ENCODE assay signal across 1 cellular context in genomic region chr16:23452572-23453337, GRCh38.
TF ChIP-seq lines count a peak whose summit lies in the region.

COG7 (minus strand) TSS chr16:23453189; CDS start chr16:23452994, 195 bp downstream.

TF ChIP-seq in K562, 482 proteins besides CTCF, POLR2A, EP300 and RAD21 (continued from another document and continues in another):
- TF ChIP-seq RREB1 (CRISPR knock-in tag; IDR thresholded peaks at IDR 0.05), result no peak
- TF ChIP-seq SRSF3 (IDR thresholded peaks at IDR 0.05; ENCODE audit: insufficient read depth, low read length), result no peak
- TF ChIP-seq ZBTB43 (CRISPR knock-in tag; IDR thresholded peaks at IDR 0.05), result no peak
- TF ChIP-seq ZNF592 (IDR thresholded peaks at IDR 0.05), result no peak
- peak; percentile 72 for TF ChIP-seq C11orf30 (IDR thresholded peaks at IDR 0.05; ENCODE audit: low read depth)
- no peak for TF ChIP-seq SNRNP70 (optimal IDR thresholded peaks at IDR 0.05; ENCODE audit: low read depth, low read length)
- TF ChIP-seq RB1 (IDR thresholded peaks at IDR 0.05; ENCODE audit: low read depth), result peak; percentile 27; the same call in 1 of the 2 replicates
- no peak for TF ChIP-seq RCOR1 (IDR thresholded peaks at IDR 0.05; ENCODE audit: borderline replicate concordance in 1 of 2, low read depth in 2 of 2, low read length in 2 of 2)
- TF ChIP-seq NFXL1 (CRISPR knock-in tag; IDR thresholded peaks at IDR 0.05), result no peak
- no peak for TF ChIP-seq ZNF699 (CRISPR knock-in tag; IDR thresholded peaks at IDR 0.05; ENCODE audit: insufficient replicate concordance)
- no peak for TF ChIP-seq ZNF436 (CRISPR knock-in tag; IDR thresholded peaks at IDR 0.05)
- peak; percentile 49; the same call in 1 of the 2 replicates for TF ChIP-seq NFRKB (IDR thresholded peaks at IDR 0.05; ENCODE audit: low read depth)
- TF ChIP-seq ATF7 (IDR thresholded peaks at IDR 0.05), result peak; percentile 59
- TF ChIP-seq POLR3G (IDR thresholded peaks at IDR 0.05; ENCODE audit: extremely low read depth, insufficient read length, insufficient replicate concordance), result no peak
- TF ChIP-seq MCM7 (IDR thresholded peaks at IDR 0.05), result no peak; a peak in 1 of 4 replicates
- TF ChIP-seq PURB (CRISPR knock-in tag; IDR thresholded peaks at IDR 0.05; ENCODE audit: low read depth), result no peak
- TF ChIP-seq SMARCB1 (IDR thresholded peaks at IDR 0.05; ENCODE audit: insufficient read length, low read depth), result no peak
- no peak for TF ChIP-seq U2AF2 (optimal IDR thresholded peaks at IDR 0.05; ENCODE audit: low read depth, low read length)
- TF ChIP-seq THRA (IDR thresholded peaks at IDR 0.05), result no peak
- TF ChIP-seq ZC3H11A (IDR thresholded peaks at IDR 0.05; ENCODE audit: low read depth, low read length), result no peak
- no peak for TF ChIP-seq ZNF695 (CRISPR knock-in tag; IDR thresholded peaks at IDR 0.05)
- no peak for TF ChIP-seq ZNF609 (CRISPR knock-in tag; IDR thresholded peaks at IDR 0.05; ENCODE audit: borderline replicate concordance)
- TF ChIP-seq FOXJ2 (tag; IDR thresholded peaks at IDR 0.05), result peak; percentile 83
- TF ChIP-seq POLR2B (IDR thresholded peaks at IDR 0.05; ENCODE audit: low read depth, partially characterized antibody), result no peak
- peak in 1 of 2 experiments; percentile 37; a peak in 1 of 4 replicates for TF ChIP-seq SRF (CRISPR knock-in tag; IDR thresholded peaks at IDR 0.05)
- TF ChIP-seq KLF13 (tag; IDR thresholded peaks at IDR 0.05; ENCODE audit: borderline replicate concordance, low read depth), result peak; percentile 92; the same call in 1 of the 2 replicates
- TF ChIP-seq GTF3C2 (IDR thresholded peaks at IDR 0.05; ENCODE audit: borderline replicate concordance, extremely low read depth, insufficient read length), result peak; percentile 26
- peak; percentile 39 for TF ChIP-seq TBP (optimal IDR thresholded peaks at IDR 0.05; ENCODE audit: low read depth, low read length)
- peak; percentile 86 for TF ChIP-seq ETS1 (conservative IDR thresholded peaks at IDR 0.05; ENCODE audit: control insufficient read depth, low read depth, low read length)
- TF ChIP-seq NONO (IDR thresholded peaks at IDR 0.05; ENCODE audit: low read depth in 2 of 2, low read length in 1 of 2), result no peak
- TF ChIP-seq HOXB6 (CRISPR knock-in tag; IDR thresholded peaks at IDR 0.05; ENCODE audit: borderline replicate concordance), result no peak
- no peak for TF ChIP-seq E2F5 (CRISPR knock-in tag; IDR thresholded peaks at IDR 0.05)
- TF ChIP-seq ZNF212 (CRISPR knock-in tag; IDR thresholded peaks at IDR 0.05), result no peak
